Comparison of ENCODE assay signal across 8 cellular contexts in genomic region chr11:125903753-125904659, GRCh38. TPM values are rescaled to one million over a fixed set of nuclear protein-coding genes. Genes with fewer than 3 reads are reported as not detected.
DNase-seq lines count a peak whose midpoint lies in the region; ATAC-seq, FAIRE-seq and TF ChIP-seq lines count a peak whose summit lies in the region.

DDX25 (plus strand) TSS chr11:125904508; CDS start chr11:125904518, 10 bp downstream.

- no peak within 1 kb of the TSS for H2AFZ ChIP-seq in astrocyte (ENCODE audit: low read depth, low read length)

- no peaks in the 10 kb centered on the region for H3F3A ChIP-seq in DOHH2 (ENCODE audit: control insufficient read depth, insufficient read depth)

- peak within 1 kb of the TSS; percentile 97 for H3K4me3 Mint-ChIP-seq in astrocyte (ENCODE audit: unreplicated experiment)

- TF ChIP-seq CTCF in DOHH2 (IDR thresholded peaks at IDR 0.05; ENCODE audit: low read depth, low read length, poor library complexity, severe bottlenecking), result no peak
- no peak for TF ChIP-seq CTCF in astrocyte (IDR thresholded peaks at IDR 0.05; ENCODE audit: insufficient read depth, low read depth, low read length)

- H3K9me3 Mint-ChIP-seq in astrocyte (ENCODE audit: unreplicated experiment), result peaks cover 3% of the 10 kb centered on the region

- no peak for TF ChIP-seq POLR2A in erythroblast (IDR thresholded peaks at IDR 0.05; ENCODE audit: low read length)

- H3K9me3 ChIP-seq in DOHH2 (ENCODE audit: control insufficient read depth, insufficient read depth, low read length) (no peaks in the 10 kb centered on the region), astrocyte (ENCODE audit: insufficient read depth, low read depth, low read length) (no peaks in the 10 kb centered on the region), iPS-18c (ENCODE audit: control insufficient read depth, insufficient read depth, low read length) (no peaks in the 10 kb centered on the region)

- H3K4me2 ChIP-seq in DOHH2 (ENCODE audit: low read length) (peak within 1 kb of the TSS; percentile 73), astrocyte (ENCODE audit: low read length) (peak within 1 kb of the TSS; percentile 86)

- H3K27ac ChIP-seq in DOHH2 (ENCODE audit: low read depth, low read length) (no peak within 1 kb of the TSS), astrocyte (ENCODE audit: low read depth, low read length) (no peak within 1 kb of the TSS), skin epidermis (no peak within 1 kb of the TSS)

- H3K4me3 ChIP-seq in DOHH2 (ENCODE audit: low read length) (peak within 1 kb of the TSS; percentile 94), astrocyte (ENCODE audit: insufficient read depth, low read depth, low read length) (peak within 1 kb of the TSS; percentile 98), iPS-18c (ENCODE audit: insufficient read depth, low read depth, low read length) (peak within 1 kb of the TSS; percentile 71), skin epidermis (peak within 1 kb of the TSS; percentile 24 to 73 (median 62))

- DNase-seq in NCI-H2171 treated with DMSO at 0.1 percent for 48 hours (lab: John Stamatoyannopoulos, UW) (peak; percentile 26), astrocyte (ENCODE audit: low read depth) (no peak), erythroblast (lab: John Stamatoyannopoulos, UW) (no peak), dedifferentiated amniotic fluid mesenchymal stem cell (ENCODE audit: extremely low spot score) (no peak)

- ATAC-seq in HG03095 (IDR thresholded peaks at IDR 0.05; ENCODE audit: unreplicated experiment), result no peak

- no peak within 1 kb of the TSS for H3K9ac ChIP-seq in astrocyte (ENCODE audit: low read length)

- H3K36me3 ChIP-seq in DOHH2 (ENCODE audit: control insufficient read depth, low read length) (peaks cover 23% of the 10 kb centered on the region), astrocyte (ENCODE audit: insufficient read depth, low read length) (peaks cover 8% of the 10 kb centered on the region)

- H3K79me2 ChIP-seq in DOHH2 (ENCODE audit: control insufficient read depth, low read length), result peaks cover 34% of the 10 kb centered on the region
- H3K79me2 ChIP-seq in astrocyte (ENCODE audit: insufficient read depth, low read length), result peaks cover 31% of the 10 kb centered on the region

- no peaks in the 10 kb centered on the region for H3K9me2 ChIP-seq in DOHH2 (replicated peaks; ENCODE audit: control insufficient read depth, low read length)

- no peak for FAIRE-seq in astrocyte (lab: Jason Lieb, UNC)

- peaks cover 6% of the 10 kb centered on the region for H3K36me3 Mint-ChIP-seq in astrocyte (ENCODE audit: low read depth, unreplicated experiment)

- H4K20me1 ChIP-seq in DOHH2 (ENCODE audit: control insufficient read depth, insufficient read depth, low read depth, low read length) (no peaks in the 10 kb centered on the region; the same call in 1 of the 2 replicates), astrocyte (ENCODE audit: insufficient read depth, low read length) (peaks cover 15% of the 10 kb centered on the region)

- no peak within 1 kb of the TSS for H3K27ac Mint-ChIP-seq in astrocyte (ENCODE audit: unreplicated experiment)

- peaks cover 5% of the 10 kb centered on the region for H3K4me1 Mint-ChIP-seq in astrocyte (ENCODE audit: low read depth, unreplicated experiment)

- H3K27me3 ChIP-seq in DOHH2 (ENCODE audit: control insufficient read depth, low read length) (peaks cover 3% of the 10 kb centered on the region; the same call in 1 of the 2 replicates), astrocyte (ENCODE audit: insufficient read depth, low read length) (peaks cover 17% of the 10 kb centered on the region)

- H3K27me3 Mint-ChIP-seq in astrocyte (ENCODE audit: low read depth, unreplicated experiment), result peaks cover 20% of the 10 kb centered on the region

- peaks cover 13% of the 10 kb centered on the region for H3K4me1 ChIP-seq in DOHH2 (ENCODE audit: control insufficient read depth, low read length)
- peaks cover 9% of the 10 kb centered on the region for H3K4me1 ChIP-seq in astrocyte (ENCODE audit: insufficient read depth, low read length)

RNA-seq across cellular contexts. Expression of gene DDX25, which starts in this region (rescaled TPM):
- 0.70 and 1.1 TPM in 2 replicates for total RNA-seq in astrocyte
